Comparison of ENCODE assay signal across 19 cellular contexts in genomic region chr4:137343221-137343620, GRCh38.
"Had no signal": no experiment of that assay in that cellular context is flagged by ENCODE, and none has a peak within 500 bp of the region (broad histone marks: within the 10 kb centered on the region; RNA-seq: fewer than 3 reads in every experiment).

No MANE protein-coding gene starts in this region.

- H3K9me3 ChIP-seq: ascending aorta, thoracic aorta, upper lobe of left lung had no signal

- H3K9ac ChIP-seq: neural progenitor cell had no signal

- H3K4me1 ChIP-seq: ascending aorta, neural progenitor cell, upper lobe of left lung had no signal

- H2AFZ ChIP-seq: neural progenitor cell had no signal

- H3K4me3 ChIP-seq: ascending aorta, cardiac muscle cell, lung, neural progenitor cell, thoracic aorta, upper lobe of left lung had no signal

- H3K27me3 ChIP-seq: ascending aorta, cardiac muscle cell, neural progenitor cell, upper lobe of left lung had no signal

- H3K36me3 ChIP-seq: ascending aorta, cardiac muscle cell, neural progenitor cell, thoracic aorta, upper lobe of left lung had no signal

- ATAC-seq: activated CD4-positive, CD25-positive, alpha-beta regulatory T cell treated with anti-CD3 and anti-CD28 coated beads, Interleukin-2, amount 50 U/mL, for 24 hours; activated CD8-positive, alpha-beta memory T cell treated with anti-CD3 and anti-CD28 coated beads, Interleukin-2, amount 10 ng/mL, durations not matched to agents 7 days and 5 days; activated CD8-positive, alpha-beta T cell treated with anti-CD3 and anti-CD28 coated beads for 36 hours; left lobe of liver; naive thymus-derived CD8-positive, alpha-beta T cell had no signal

- H3K27ac ChIP-seq: ascending aorta, cardiac muscle cell, epithelial cell of prostate, neural progenitor cell, thoracic aorta, upper lobe of left lung, VCaP had no signal

- H3K4me2 ChIP-seq: neural progenitor cell had no signal

- DNase-seq: activated CD4-positive, alpha-beta T cell treated with anti-CD3 and anti-CD28 coated beads, Interleukin-2, amount 10 ng/mL, durations not matched to agents 7 days and 5 days; activated CD8-positive, alpha-beta memory T cell treated with anti-CD3 and anti-CD28 coated beads, Interleukin-2, amount 10 ng/mL, durations not matched to agents 7 days and 5 days; activated CD8-positive, alpha-beta T cell treated with anti-CD3 and anti-CD28 coated beads for 36 hours; activated effector memory CD4-positive, alpha-beta T cell treated with anti-CD3 and anti-CD28 coated beads, Interleukin-2, amount 50 U/mL, for 16 hours; activated T-cell treated with anti-CD3 and anti-CD28 coated beads for 4 hours; naive thymus-derived CD8-positive, alpha-beta T cell; retina; stimulated activated CD4-positive, alpha-beta T cell treated with anti-CD3 and anti-CD28 coated beads, Interleukin-4, amount 100 ng/mL, for 24 hours; stimulated activated naive CD4-positive, alpha-beta T cell treated with Interleukin-2 at 50 U/mL for 16 hours; upper lobe of left lung had no signal
